ENCODE assay signal across 19 cellular contexts in the genomic region with DNA sequence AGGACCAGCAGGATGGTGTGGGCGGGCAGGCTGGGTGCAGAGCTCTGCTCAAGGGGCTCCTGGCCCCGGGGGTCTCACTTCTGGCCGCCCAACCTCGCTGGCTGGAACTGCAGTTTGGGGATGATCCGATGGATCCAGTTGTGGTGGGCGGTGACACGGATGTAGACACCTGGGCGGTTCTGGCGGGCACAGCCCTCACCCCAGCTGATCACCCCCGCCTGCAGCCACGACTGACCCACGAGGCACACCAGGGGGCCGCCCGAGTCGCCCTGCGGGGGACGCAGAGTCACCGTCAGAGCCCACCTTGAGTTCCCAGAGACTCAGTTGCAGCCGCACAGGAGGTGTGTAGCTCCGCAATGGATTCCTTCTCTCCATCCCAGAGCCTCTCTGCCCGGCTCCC.
"Had no signal": no experiment of that assay in that cellular context is flagged by ENCODE, and none has a peak within 500 bp of the region (broad histone marks: within the 10 kb centered on the region; RNA-seq: fewer than 3 reads in every experiment).

No MANE protein-coding gene starts in this region.

- H3K27me3 Mint-ChIP-seq: natural killer cell treated with Interleukin-12 subunit alpha and Interleukin-12 subunit beta and Interleukin-15 and Interleukin-18, amount 100 ng/mL, for 72 hours had no signal

- H3K4me3 ChIP-seq: esophagus squamous epithelium, left ventricle myocardium inferior, lower lobe of right lung, skin epidermis, stomach, thoracic aorta, transverse colon had no signal

- ATAC-seq: left cardiac atrium; lower lobe of right lung; natural killer cell treated with Interleukin-12 subunit alpha and Interleukin-12 subunit beta and Interleukin-15 and Interleukin-18, amount 100 ng/mL, for 72 hours; sciatic nerve had no signal

- H3K27ac Mint-ChIP-seq: dendritic cell treated with granulocyte-macrophage colony-stimulating factor and Interleukin-4, amounts not matched to agents 40 ng/mL and 50 ng/mL, for 4 days; immature natural killer cell; memory B cell; mesothelial cell of epicardium; natural killer cell treated with Interleukin-12 subunit alpha and Interleukin-12 subunit beta and Interleukin-15 and Interleukin-18, amount 100 ng/mL, for 72 hours had no signal

- H3K9me3 Mint-ChIP-seq: dendritic cell treated with granulocyte-macrophage colony-stimulating factor and Interleukin-4, amounts not matched to agents 40 ng/mL and 50 ng/mL, for 4 days; immature natural killer cell; memory B cell; mesothelial cell of epicardium; natural killer cell treated with Interleukin-12 subunit alpha and Interleukin-12 subunit beta and Interleukin-15 and Interleukin-18, amount 100 ng/mL, for 72 hours had no signal

- H3K9me3 ChIP-seq: esophagus squamous epithelium, left ventricle myocardium inferior, lower lobe of right lung, neutrophil, stomach, thoracic aorta, transverse colon had no signal

- H3K4me3 Mint-ChIP-seq: dendritic cell treated with granulocyte-macrophage colony-stimulating factor and Interleukin-4, amounts not matched to agents 40 ng/mL and 50 ng/mL, for 4 days; immature natural killer cell; memory B cell; mesothelial cell of epicardium; natural killer cell treated with Interleukin-12 subunit alpha and Interleukin-12 subunit beta and Interleukin-15 and Interleukin-18, amount 100 ng/mL, for 72 hours had no signal

- H3K27ac ChIP-seq: left ventricle myocardium inferior, lower lobe of right lung, neutrophil, skin epidermis, stomach, thoracic aorta, transverse colon had no signal

- DNase-seq: esophagus squamous epithelium; foreskin fibroblast; immature natural killer cell; left cardiac atrium; left ventricle myocardium inferior; lower lobe of right lung; stimulated activated CD4-positive, alpha-beta T cell treated with anti-CD3 and anti-CD28 coated beads, Interleukin-12 subunit alpha, Interleukin-12 subunit beta, amount 100 ng/mL, for 4 hours; stimulated activated naive CD4-positive, alpha-beta T cell; stomach; substantia nigra; transverse colon had no signal

- H3K36me3 Mint-ChIP-seq: natural killer cell treated with Interleukin-12 subunit alpha and Interleukin-12 subunit beta and Interleukin-15 and Interleukin-18, amount 100 ng/mL, for 72 hours had no signal
